8 cellular contexts compared by ENCODE assay signal in the genomic region with DNA sequence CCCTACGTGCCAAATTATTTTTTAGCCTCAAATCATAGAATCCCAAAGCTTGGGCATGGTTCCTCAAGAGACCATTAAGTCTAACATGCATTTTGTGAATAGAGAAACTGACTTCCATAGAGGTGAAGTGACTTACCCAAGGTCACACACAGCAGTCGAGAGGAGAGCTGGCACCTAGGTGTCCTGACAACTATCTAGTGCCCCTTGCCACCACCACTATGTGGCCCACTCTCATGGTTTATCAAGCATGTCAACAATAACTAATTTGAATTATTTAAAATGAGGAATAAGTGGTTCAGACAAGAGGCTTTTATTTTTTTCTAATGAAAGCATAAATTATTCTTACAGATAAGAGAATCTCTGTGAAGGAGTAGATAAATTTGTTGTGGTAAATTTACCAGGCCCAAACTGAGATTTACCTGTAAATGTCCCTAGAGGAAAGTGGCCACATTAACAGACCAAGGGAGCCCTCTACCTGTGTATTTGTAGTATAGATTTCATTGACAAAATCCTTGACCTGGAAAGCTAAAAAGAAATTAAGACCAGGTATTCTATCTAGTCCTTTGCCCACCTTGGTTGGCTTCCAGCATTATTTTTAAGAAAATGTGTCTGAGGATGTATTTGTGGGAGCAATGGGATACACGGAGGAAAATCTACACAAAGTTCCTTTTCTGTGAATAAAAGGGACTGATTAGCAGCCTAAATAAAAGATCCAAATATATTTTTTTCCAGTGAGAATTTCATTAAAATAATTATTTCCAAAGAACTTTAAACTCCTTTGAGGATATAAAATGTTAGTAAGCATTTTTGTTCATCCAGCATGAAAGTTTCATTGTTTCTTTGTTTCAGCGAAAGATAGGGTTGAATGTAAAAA. TPM values are rescaled to one million over a fixed set of nuclear protein-coding genes. Genes with fewer than 3 reads are reported as not detected.
A peak's percentile ranks its signal among the peaks of the same experiment; 100 is the strongest.
DNase-seq lines count a peak whose midpoint lies in the region; ATAC-seq and TF ChIP-seq lines count a peak whose summit lies in the region.

No MANE protein-coding gene starts in this region.

- ATAC-seq in GM21717 (IDR thresholded peaks at IDR 0.05; ENCODE audit: unreplicated experiment): no peak
- ATAC-seq in GM21576 (IDR thresholded peaks at IDR 0.05; ENCODE audit: unreplicated experiment): no peak
- no peak for ATAC-seq in HG03460 (IDR thresholded peaks at IDR 0.05; ENCODE audit: unreplicated experiment)

- DNase-seq in Ammon's horn (ENCODE audit: low spot score): peak; percentile 5
- peak; percentile 26 for DNase-seq in GM10266 (ENCODE audit: extremely low spot score)
- DNase-seq in NCI-H748 treated with DMSO at 0.1 percent for 48 hours (lab: John Stamatoyannopoulos, UW): peak; percentile 1
- peak; percentile 9 for DNase-seq in cerebellum (ENCODE audit: low spot score)
- peak; percentile 23 for DNase-seq in mucosa of gallbladder (ENCODE audit: low spot score)

- TF ChIP-seq CTCF in GM10266 (IDR thresholded peaks at IDR 0.05; ENCODE audit: control insufficient read depth, insufficient read depth, low read depth, missing control alignments): peak; percentile 47

RNA-seq across cellular contexts. Expression of a gene that starts 49.1 kb away (rescaled TPM):
- 9.3 TPM for total RNA-seq in cerebellum
- total RNA-seq in mucosa of gallbladder: 2.1 TPM

RNA-seq across cellular contexts. Expression of a gene that starts 49.3 kb away (rescaled TPM):
- total RNA-seq in cerebellum (32.6 TPM), mucosa of gallbladder (39.6 TPM)
